21 cellular contexts compared by ENCODE assay signal in the genomic region with DNA sequence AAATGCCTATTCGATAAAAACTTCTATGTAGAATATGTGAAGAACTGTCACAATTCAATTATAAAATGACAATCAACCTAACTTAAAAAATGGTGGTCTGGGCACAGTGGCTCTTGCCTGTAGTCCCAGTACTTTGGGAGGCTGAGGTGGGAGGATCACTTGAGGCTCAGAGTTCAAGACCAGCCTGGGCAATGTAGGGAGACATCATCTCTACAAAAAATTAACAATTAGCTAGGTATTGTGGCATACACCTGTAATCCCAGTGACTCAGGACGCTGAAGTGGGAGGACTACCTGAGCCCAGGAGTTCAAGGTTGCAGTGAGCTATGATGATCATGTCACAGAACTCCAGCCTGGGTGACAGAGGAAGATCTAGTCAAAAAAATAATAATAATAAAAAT. TPM values are rescaled to one million over a fixed set of nuclear protein-coding genes. Genes with fewer than 3 reads are reported as not detected.
A peak's percentile ranks its signal among the peaks of the same experiment; 100 is the strongest.
DNase-seq lines count a peak whose midpoint lies in the region; ATAC-seq, FAIRE-seq and TF ChIP-seq lines count a peak whose summit lies in the region.
"Had no signal": no experiment of that assay in that cellular context is flagged by ENCODE, and none has a peak within 500 bp of the region (broad histone marks: within the 10 kb centered on the region; RNA-seq: fewer than 3 reads in every experiment).

No MANE protein-coding gene starts in this region.

- peaks cover 12% of the 10 kb centered on the region; the same call in 1 of the 2 replicates for H3K4me1 ChIP-seq in HepG2 (ENCODE audit: insufficient read depth, low read length)
- H3K4me1 ChIP-seq in right lobe of liver = no peaks in the 10 kb centered on the region
- H3K4me1 ChIP-seq: A549, Caco-2 had no signal

- peaks cover 28% of the 10 kb centered on the region for H3K27me3 Mint-ChIP-seq in activated CD8-positive, alpha-beta memory T cell treated with anti-CD3 and anti-CD28 coated beads, Interleukin-2, amount 10 ng/mL, durations not matched to agents 7 days and 5 days
- H3K27me3 Mint-ChIP-seq: CD4-positive, alpha-beta T cell had no signal

- H4K20me1 ChIP-seq in HepG2 (ENCODE audit: insufficient read depth, low read length) = no peaks in the 10 kb centered on the region
- H4K20me1 ChIP-seq: BLaER1 treated with 17β-estradiol and CSF1 and Interleukin-3, amounts not matched to agents 10 nM and 100 nM had no signal

- TF ChIP-seq CTCF in HepG2 (CRISPR knock-in tag; IDR thresholded peaks at IDR 0.05) (no peak), right lobe of liver (IDR thresholded peaks at IDR 0.05) (no peak)

- peaks cover 5% of the 10 kb centered on the region; the same call in 1 of the 2 replicates for H3K9me3 ChIP-seq in HepG2 (ENCODE audit: low read length)
- H3K9me3 ChIP-seq in right lobe of liver = no peaks in the 10 kb centered on the region
- H3K9me3 ChIP-seq: A549; BLaER1 treated with 17β-estradiol and CSF1 and Interleukin-3, amounts not matched to agents 10 nM and 100 nM; Caco-2 had no signal

- H3K4me2 ChIP-seq in HepG2 (ENCODE audit: low read depth, low read length) = no peak overlapping the region
- H3K4me2 ChIP-seq: A549; BLaER1 treated with 17β-estradiol and CSF1 and Interleukin-3, amounts not matched to agents 10 nM and 100 nM had no signal

- no peak overlapping the region for H3K27ac ChIP-seq in HepG2 (ENCODE audit: extremely low read length, insufficient read depth, low read length)
- no peak overlapping the region for H3K27ac ChIP-seq in right lobe of liver
- H3K27ac ChIP-seq: 22Rv1; A549; BLaER1 treated with 17β-estradiol and CSF1 and Interleukin-3, amounts not matched to agents 10 nM and 100 nM; C4-2B had no signal

- POLR2A ChIA-PET in HepG2 (lab: Yijun Ruan, JAX) = no interaction called here

- no peak for TF ChIP-seq RAD21 in HepG2 (CRISPR knock-in tag; IDR thresholded peaks at IDR 0.05)

- H3K27me3 ChIP-seq in HepG2 (ENCODE audit: control insufficient read depth in 1 of 2, insufficient read depth in 2 of 2, low read length in 2 of 2) (peaks cover 3 to 24% of the 10 kb centered on the region in 2 experiments; a peak in 4 of 5 replicates), right lobe of liver (no peaks in the 10 kb centered on the region)
- H3K27me3 ChIP-seq: BLaER1 treated with 17β-estradiol and CSF1 and Interleukin-3, amounts not matched to agents 10 nM and 100 nM had no signal

- H3K79me2 ChIP-seq in HepG2 (ENCODE audit: insufficient read depth, low read length) = no peaks in the 10 kb centered on the region

- no peak overlapping the region for H3K4me3 Mint-ChIP-seq in activated CD8-positive, alpha-beta memory T cell treated with anti-CD3 and anti-CD28 coated beads, Interleukin-2, amount 10 ng/mL, durations not matched to agents 7 days and 5 days
- H3K4me3 Mint-ChIP-seq: B cell; CD4-positive, alpha-beta T cell; CD8-positive, alpha-beta T cell had no signal

- ATAC-seq in activated CD8-positive, alpha-beta memory T cell treated with anti-CD3 and anti-CD28 coated beads, Interleukin-2, amount 10 ng/mL, durations not matched to agents 7 days and 5 days = no peak
- ATAC-seq in HepG2 (no peak), right lobe of liver (no peak)
- ATAC-seq: A549; CD8-positive, alpha-beta T cell had no signal

- H3K4me1 Mint-ChIP-seq in activated CD8-positive, alpha-beta memory T cell treated with anti-CD3 and anti-CD28 coated beads, Interleukin-2, amount 10 ng/mL, durations not matched to agents 7 days and 5 days = peaks cover 3% of the 10 kb centered on the region

- CTCF ChIA-PET in activated CD8-positive, alpha-beta memory T cell treated with anti-CD3 and anti-CD28 coated beads, Interleukin-2, amount 10 ng/mL, durations not matched to agents 7 days and 5 days (lab: Charles Lee) = interaction anchor here (5.2 to 8.9 kb wide), 2 partner anchors 59 to 128 kb away, joined by 23 to 99 read pairs; no protein-coding TSS in a partner anchor
- CTCF ChIA-PET in HepG2 (lab: Yijun Ruan, JAX; ENCODE audit: low intra/inter-chr PET ratio, low total read pairs) = no interaction called here

- no peak for FAIRE-seq in HepG2 (lab: Jason Lieb, UNC)
- FAIRE-seq: A549, D721Med, G401.6, GM12891, GM19239 had no signal

- H2AFZ ChIP-seq in HepG2 (ENCODE audit: low read length) = no peak overlapping the region

- no peaks in the 10 kb centered on the region for H3K9me3 Mint-ChIP-seq in activated CD8-positive, alpha-beta memory T cell treated with anti-CD3 and anti-CD28 coated beads, Interleukin-2, amount 10 ng/mL, durations not matched to agents 7 days and 5 days (ENCODE audit: low read depth)
- H3K9me3 Mint-ChIP-seq: CD4-positive, alpha-beta T cell; CD8-positive, alpha-beta T cell had no signal

- H3K9ac ChIP-seq in HepG2 (ENCODE audit: insufficient read depth, low read depth, low read length) = no peak overlapping the region
- H3K9ac ChIP-seq: BLaER1 treated with 17β-estradiol and CSF1 and Interleukin-3, amounts not matched to agents 10 nM and 100 nM had no signal

- BruUV-seq in HepG2 (replicated peaks; lab: Mats Ljungman, UMichigan) = no TSS peak

- H3K36me3 ChIP-seq in HepG2 (replicated peaks in 1 of 2; ENCODE audit: control insufficient read depth in 1 of 2, insufficient read depth in 2 of 2, low read length in 2 of 2) (no peaks in the 10 kb centered on the region), right lobe of liver (no peaks in the 10 kb centered on the region)
- H3K36me3 ChIP-seq: BLaER1 treated with 17β-estradiol and CSF1 and Interleukin-3, amounts not matched to agents 10 nM and 100 nM had no signal

- TF ChIP-seq POLR2A in HepG2 (IDR thresholded peaks at IDR 0.05; ENCODE audit: insufficient read depth in 1 of 2, low read depth in 2 of 2, low read length in 2 of 2) (no peak), right lobe of liver (IDR thresholded peaks at IDR 0.05) (no peak)

- in situ Hi-C loops in HepG2 (cut with HindIII; ENCODE audit: extremely low pct_ligation_motif_present, low pct_unique_long_range_greater_than_20kb) = loop anchor here (5.0 kb wide), 1 partner anchor 1116 kb away; no protein-coding TSS in a partner anchor

- H3K27ac Mint-ChIP-seq in activated CD8-positive, alpha-beta memory T cell treated with anti-CD3 and anti-CD28 coated beads, Interleukin-2, amount 10 ng/mL, durations not matched to agents 7 days and 5 days = no peak overlapping the region
- H3K27ac Mint-ChIP-seq: B cell; CD4-positive, alpha-beta T cell; CD8-positive, alpha-beta T cell had no signal

- H3K36me3 Mint-ChIP-seq in activated CD8-positive, alpha-beta memory T cell treated with anti-CD3 and anti-CD28 coated beads, Interleukin-2, amount 10 ng/mL, durations not matched to agents 7 days and 5 days = no peaks in the 10 kb centered on the region
- H3K36me3 Mint-ChIP-seq: CD8-positive, alpha-beta T cell had no signal

- 25% methylated on average over 2 of the region's 2 CpGs for WGBS in HepG2 (ENCODE audit: low lambda C conversion rate)
- WGBS in right lobe of liver (ENCODE audit: insufficient coverage, low coverage, low lambda C conversion rate, missing lambda C conversion rate) = 68% methylated on average over 2 of the region's 2 CpGs

- H3K4me3 ChIP-seq in HepG2 (replicated peaks in 1 of 3; ENCODE audit: insufficient read depth in 1 of 3, low read depth in 2 of 3, low read length in 3 of 3) = no peak overlapping the region
- H3K4me3 ChIP-seq in right lobe of liver = no peak overlapping the region
- H3K4me3 ChIP-seq: A549; BLaER1 treated with 17β-estradiol and CSF1 and Interleukin-3, amounts not matched to agents 10 nM and 100 nM had no signal

- DNase-seq in activated CD8-positive, alpha-beta memory T cell treated with anti-CD3 and anti-CD28 coated beads for 24 hours = peak; percentile 43
- DNase-seq in activated CD8-positive, alpha-beta memory T cell treated with anti-CD3 and anti-CD28 coated beads, Interleukin-2, amount 10 ng/mL, durations not matched to agents 7 days and 5 days = no peak
- no peak for DNase-seq in HepG2 (ENCODE audit: low spot score)
- no peak for DNase-seq in right lobe of liver
- no peak for DNase-seq in effector CD8-positive, alpha-beta T cell (lab: John Stamatoyannopoulos, UW)
- DNase-seq: AML-193; Caco-2; Calu3; CD4-positive, alpha-beta T cell; CD8-positive, alpha-beta T cell; DMS79 treated with DMSO at 0.1 percent for 48 hours; GF-D8 had no signal

- intact Hi-C loops in HepG2 (cut with micrococcal nuclease; ENCODE audit: unreplicated experiment) = no loop called here
- intact Hi-C loops in right lobe of liver (cut with DNase I) = loop anchor here (2.0 to 10.0 kb wide), 3 partner anchors 54 to 1118 kb away; no protein-coding TSS in a partner anchor

- TF ChIP-seq EP300 in HepG2 (IDR thresholded peaks at IDR 0.05; ENCODE audit: low read depth in 2 of 2, low read length in 2 of 2) = no peak
- no peak for TF ChIP-seq EP300 in HepG2 (CRISPR knock-in tag; IDR thresholded peaks at IDR 0.05; ENCODE audit: borderline replicate concordance)

TF ChIP-seq in HepG2, 621 proteins besides CTCF, POLR2A, EP300 and RAD21 (continues in another document):
- TF ChIP-seq ZNF263 (CRISPR knock-in tag; IDR thresholded peaks at IDR 0.05) = peak; percentile 89

RNA-seq across cellular contexts. Expression of a gene that starts 18.6 kb away (rescaled TPM):
- 10 to 100 TPM; 86.6 to 93.4 TPM for total RNA-seq in activated CD8-positive, alpha-beta memory T cell treated with anti-CD3 and anti-CD28 coated beads, Interleukin-2, amount 10 ng/mL, durations not matched to agents 7 days and 5 days
- 175 and 204 TPM in 2 replicates for total RNA-seq in HepG2 (2016; rRNA removed; fragmentation: Illumina TruSeq; extraction: Trizol)
- total RNA-seq in HepG2 (2016; cell fraction: cytosol; rRNA removed; fragmentation: Illumina TruSeq; extraction: Trizol; ENCODE audit: low read depth) = 260 and 296 TPM in 2 replicates
- 189 and 192 TPM in 2 replicates for total RNA-seq in HepG2 (2016; cell fraction: insoluble cytoplasmic fraction; rRNA removed; fragmentation: Illumina TruSeq; extraction: Trizol)
- total RNA-seq in HepG2 (2016; cell fraction: membrane; rRNA removed; fragmentation: Illumina TruSeq; extraction: Trizol) = 531 and 570 TPM in 2 replicates
- 102 and 120 TPM in 2 replicates for total RNA-seq in HepG2 (2016; cell fraction: nucleus; rRNA removed; fragmentation: Illumina TruSeq; extraction: Trizol)
- polyA plus RNA-seq in HepG2 (2011; rRNA removed) = 96.9 and 123 TPM in 2 replicates
- 57.9 and 89.7 TPM in 2 replicates for polyA plus RNA-seq in HepG2 (2011; cell fraction: cytosol; rRNA removed)
- polyA plus RNA-seq in HepG2 (2011; cell fraction: nucleus; rRNA removed) = 22.0 and 27.5 TPM in 2 replicates
- 128 and 134 TPM in 2 replicates for polyA plus RNA-seq in HepG2 (2012)
- polyA plus RNA-seq in HepG2 (2016; cell fraction: cytosol; fragmentation: Illumina TruSeq; extraction: Trizol; ENCODE audit: low read depth) = 385 and 459 TPM in 2 replicates
- polyA plus RNA-seq in HepG2 (2016; cell fraction: insoluble cytoplasmic fraction; fragmentation: Illumina TruSeq; extraction: Trizol; ENCODE audit: low read depth) = 218 and 221 TPM in 2 replicates
- polyA plus RNA-seq in HepG2 (2016; cell fraction: membrane; fragmentation: Illumina TruSeq; extraction: Trizol; ENCODE audit: low read depth) = 534 and 554 TPM in 2 replicates
- polyA plus RNA-seq in HepG2 (2016; cell fraction: nucleus; fragmentation: Illumina TruSeq; extraction: Trizol; ENCODE audit: insufficient read depth, low read depth) = 143 and 144 TPM in 2 replicates
- 23.0 and 41.2 TPM in 2 replicates for polyA minus RNA-seq in HepG2 (2011; rRNA and poly(A)+ RNA removed; ENCODE audit: low replicate concordance)
- 66.7 and 68.9 TPM in 2 replicates for polyA minus RNA-seq in HepG2 (2011; cell fraction: cytosol; rRNA and poly(A)+ RNA removed)
- polyA minus RNA-seq in HepG2 (2011; cell fraction: nucleus; rRNA and poly(A)+ RNA removed) = 50.9 and 56.4 TPM in 2 replicates
- 10 to 100 TPM in 5 of 6 experiments, 1 to 10 TPM in 1; 9.6 to 29.3 (median 15.5) TPM for total RNA-seq in right lobe of liver
